In genomic region chr17:7845359-7846062, GRCh38 we compare ENCODE assay signal across 9 cellular contexts. TPM values are rescaled to one million over a fixed set of nuclear protein-coding genes. Genes with fewer than 3 reads are reported as not detected.
A peak's percentile ranks its signal among the peaks of the same experiment; 100 is the strongest.
DNase-seq lines count a peak whose midpoint lies in the region; ATAC-seq, FAIRE-seq and TF ChIP-seq lines count a peak whose summit lies in the region.
"Had no signal": no experiment of that assay in that cellular context is flagged by ENCODE, and none has a peak within 500 bp of the region (broad histone marks: within the 10 kb centered on the region; RNA-seq: fewer than 3 reads in every experiment).

No MANE protein-coding gene starts in this region.

- H3K9me3 Mint-ChIP-seq in effector memory CD8-positive, alpha-beta T cell, result no peaks in the 10 kb centered on the region
- no peaks in the 10 kb centered on the region for H3K9me3 Mint-ChIP-seq in neural progenitor cell

- H3K9me3 ChIP-seq in OCI-LY1 (ENCODE audit: low read length), result no peaks in the 10 kb centered on the region
- H3K9me3 ChIP-seq in neural progenitor cell (ENCODE audit: low read depth), result no peaks in the 10 kb centered on the region

- peaks cover 39 to 43% of the 10 kb centered on the region in 2 donors for H3K4me1 Mint-ChIP-seq in effector memory CD8-positive, alpha-beta T cell (ENCODE audit: low read depth in 2 of 2)
- peaks cover 24% of the 10 kb centered on the region for H3K4me1 Mint-ChIP-seq in neural progenitor cell

- H3K9me2 ChIP-seq in OCI-LY1 (ENCODE audit: low read depth, low read length), result no peaks in the 10 kb centered on the region

- H2AFZ ChIP-seq in OCI-LY1 (ENCODE audit: low read length) (no peak overlapping the region), neural progenitor cell (replicated peaks) (no peak overlapping the region)

- H3K36me3 ChIP-seq in OCI-LY1 (ENCODE audit: insufficient read depth, low read length), result peaks cover 44% of the 10 kb centered on the region
- no peaks in the 10 kb centered on the region for H3K36me3 ChIP-seq in neural progenitor cell

- H4K20me1 ChIP-seq in OCI-LY1 (ENCODE audit: insufficient read depth, low read length), result no peaks in the 10 kb centered on the region
- H4K20me1 ChIP-seq in neural progenitor cell (ENCODE audit: low read depth), result peaks cover 98% of the 10 kb centered on the region

- H3K27ac Mint-ChIP-seq in effector memory CD8-positive, alpha-beta T cell, result peak overlapping the region; percentile 100
- no peak overlapping the region for H3K27ac Mint-ChIP-seq in neural progenitor cell

- H3K4me2 ChIP-seq in OCI-LY1 (ENCODE audit: low read length) (peak overlapping the region; percentile 95), neural progenitor cell (peak overlapping the region; percentile 99)

- H3K27ac ChIP-seq in C4-2B, result peak overlapping the region; percentile 95
- peak overlapping the region; percentile 97 for H3K27ac ChIP-seq in OCI-LY1 (ENCODE audit: low read depth, low read length, poor library complexity, severe bottlenecking)
- no peak overlapping the region for H3K27ac ChIP-seq in neural progenitor cell

- H3F3A ChIP-seq in OCI-LY1 (ENCODE audit: insufficient read depth, low read length), result peaks cover 10% of the 10 kb centered on the region
- H3F3A ChIP-seq in neural progenitor cell (ENCODE audit: low read depth), result peaks cover 49% of the 10 kb centered on the region

- H3K27me3 Mint-ChIP-seq in effector memory CD8-positive, alpha-beta T cell, result no peaks in the 10 kb centered on the region
- peaks cover 6% of the 10 kb centered on the region for H3K27me3 Mint-ChIP-seq in neural progenitor cell (ENCODE audit: insufficient read depth, low read depth)

- no peaks in the 10 kb centered on the region for H3K79me2 ChIP-seq in OCI-LY1 (ENCODE audit: insufficient read depth, low read length)
- peaks cover 46% of the 10 kb centered on the region for H3K79me2 ChIP-seq in neural progenitor cell (ENCODE audit: low read depth)

- no peak for DNase-seq in effector memory CD8-positive, alpha-beta T cell
- DNase-seq in neural progenitor cell (ENCODE audit: low spot score), result no peak
- no peak for DNase-seq in germinal center (ENCODE audit: low spot score)
- DNase-seq in urothelium cell line (ENCODE audit: low spot score), result no peak
- no peak for DNase-seq in stimulated activated CD4-positive, alpha-beta T cell treated with anti-CD3 and anti-CD28 coated beads, Interleukin-4, amount 100 ng/mL, for 4 hours
- no peak for DNase-seq in stimulated activated naive CD4-positive, alpha-beta T cell treated with Interleukin-2 at 50 U/mL for 16 hours (lab: John Stamatoyannopoulos, UW)

- H3K4me3 Mint-ChIP-seq in effector memory CD8-positive, alpha-beta T cell, result peak overlapping the region; percentile 93 to 100
- peak overlapping the region; percentile 95 for H3K4me3 Mint-ChIP-seq in neural progenitor cell

- H3K4me3 ChIP-seq in OCI-LY1 (ENCODE audit: low read depth, low read length, poor library complexity, severe bottlenecking), result peak overlapping the region; percentile 88
- peak overlapping the region; percentile 76 for H3K4me3 ChIP-seq in neural progenitor cell

- no peak for FAIRE-seq in urothelium cell line (lab: Jason Lieb, UNC)
- FAIRE-seq: frontal cortex had no signal

- H3K4me1 ChIP-seq in OCI-LY1 (ENCODE audit: insufficient read depth, low read length, severe bottlenecking) (peaks cover 36% of the 10 kb centered on the region), neural progenitor cell (peaks cover 13% of the 10 kb centered on the region)

- H3K9ac ChIP-seq in OCI-LY1 (ENCODE audit: low read length) (peak overlapping the region; percentile 97), neural progenitor cell (no peak overlapping the region)

- no peak for ATAC-seq in effector memory CD8-positive, alpha-beta T cell (replicated peaks)

- TF ChIP-seq CTCF in C4-2B (conservative IDR thresholded peaks at IDR 0.05), result no peak
- TF ChIP-seq CTCF in OCI-LY1 (IDR thresholded peaks at IDR 0.05; ENCODE audit: low read length), result no peak
- TF ChIP-seq CTCF in neural progenitor cell (IDR thresholded peaks at IDR 0.05), result no peak

- peaks cover 97% of the 10 kb centered on the region for H3K36me3 Mint-ChIP-seq in effector memory CD8-positive, alpha-beta T cell (ENCODE audit: insufficient read depth)
- H3K36me3 Mint-ChIP-seq in neural progenitor cell, result peaks cover 19% of the 10 kb centered on the region

- H3K27me3 ChIP-seq in OCI-LY1 (ENCODE audit: insufficient read depth, low read length) (no peaks in the 10 kb centered on the region), neural progenitor cell (no peaks in the 10 kb centered on the region)

RNA-seq across cellular contexts. Expression of gene TMEM88, which starts 9.4 kb away (rescaled TPM):
- 13.8 and 53.7 TPM in 2 replicates for total RNA-seq in neural progenitor cell (ENCODE audit: low replicate concordance)

RNA-seq across cellular contexts. Expression of gene KDM6B, which starts 11.5 kb away (rescaled TPM):
- 6.8 and 12.3 TPM in 2 replicates for total RNA-seq in neural progenitor cell (ENCODE audit: low replicate concordance)

RNA-seq across cellular contexts. Expression of gene NAA38, which starts 11.8 kb away (rescaled TPM):
- total RNA-seq in neural progenitor cell (ENCODE audit: low replicate concordance), result 8.6 and 27.4 TPM in 2 replicates

RNA-seq across cellular contexts. Expression of gene CYB5D1, which starts 12.3 kb away (rescaled TPM):
- 11.5 and 12.9 TPM in 2 replicates for total RNA-seq in neural progenitor cell (ENCODE audit: low replicate concordance)

RNA-seq across cellular contexts. Expression of gene CHD3, which starts 43.1 kb away (rescaled TPM):
- total RNA-seq in neural progenitor cell (ENCODE audit: low replicate concordance), result 12.8 and 28.0 TPM in 2 replicates
